19 cellular contexts compared by ENCODE assay signal in the genomic region with DNA sequence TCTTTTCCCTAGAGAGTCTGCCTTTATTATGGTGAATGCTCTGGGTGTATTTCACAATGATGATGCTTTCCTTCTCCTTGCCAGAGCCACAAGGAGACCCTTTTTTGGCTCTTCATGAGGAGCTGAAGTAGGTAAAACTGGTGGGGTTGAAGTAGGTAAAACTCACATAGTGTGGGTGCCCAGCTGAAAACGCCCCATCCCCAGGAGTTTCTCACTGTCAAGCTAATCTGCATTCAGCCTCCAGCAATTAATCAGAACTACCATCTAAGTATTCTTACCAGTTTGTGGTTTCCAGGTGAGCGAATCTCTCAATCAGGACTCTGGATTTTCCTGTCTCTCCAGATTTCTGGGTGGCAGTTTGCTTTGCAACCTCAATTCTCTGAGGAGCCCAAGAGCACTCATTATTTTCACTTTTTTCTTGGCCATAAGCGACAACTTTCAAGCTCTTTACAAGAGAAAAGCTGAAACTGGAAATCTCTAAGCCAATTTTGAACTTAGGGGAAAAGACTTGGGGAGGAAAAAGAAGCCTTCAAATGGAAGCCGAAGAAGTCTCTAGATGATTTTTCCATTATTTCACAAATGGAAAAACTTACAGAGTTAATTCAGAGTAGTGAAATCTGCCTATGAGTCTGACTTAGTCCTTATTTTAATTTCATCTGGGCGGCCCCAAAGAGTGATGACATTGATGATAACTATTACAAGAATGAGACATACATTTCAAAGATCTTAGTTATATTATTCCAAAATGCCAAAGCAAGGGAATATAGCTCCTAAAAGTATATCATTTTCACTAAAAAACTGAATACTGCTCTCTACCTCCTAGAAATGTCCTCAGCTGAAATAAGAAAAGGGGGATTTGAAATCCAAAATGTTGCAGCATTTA.
DNase-seq lines count a peak whose midpoint lies in the region; ATAC-seq and TF ChIP-seq lines count a peak whose summit lies in the region.
"Had no signal": no experiment of that assay in that cellular context is flagged by ENCODE, and none has a peak within 500 bp of the region (broad histone marks: within the 10 kb centered on the region; RNA-seq: fewer than 3 reads in every experiment).

No MANE protein-coding gene starts in this region.

- H2AFZ ChIP-seq in PC-9 (peak overlapping the region; percentile 29), hepatocyte (no peak overlapping the region)

- H3K79me2 ChIP-seq in PC-9 (ENCODE audit: low read depth) (no peaks in the 10 kb centered on the region), hepatocyte (no peaks in the 10 kb centered on the region)

- intact Hi-C loops in PC-9 (cut with micrococcal nuclease; ENCODE audit: unreplicated experiment), result loop anchor here (1.0 to 2.0 kb wide), 3 partner anchors 23 to 118 kb away; no protein-coding TSS in a partner anchor
- intact Hi-C loops in activated CD4-positive, alpha-beta memory T cell treated with anti-CD3 and anti-CD28 coated beads for 36 hours (cut with micrococcal nuclease), result no loop called here

- peak overlapping the region; percentile 36; the same call in 1 of the 2 replicates for H3K4me3 ChIP-seq in PC-9
- H3K4me3 ChIP-seq in hepatocyte, result no peak overlapping the region
- H3K4me3 ChIP-seq: GM12878, spleen, uterus had no signal

- no peaks in the 10 kb centered on the region for H4K20me1 ChIP-seq in PC-9 (ENCODE audit: insufficient read depth)
- no peaks in the 10 kb centered on the region for H4K20me1 ChIP-seq in hepatocyte (ENCODE audit: insufficient read depth, poor library complexity, severe bottlenecking)

- WGBS in hepatocyte (ENCODE audit: low lambda C conversion rate, missing lambda C conversion rate), result 81% methylated on average over 5 of the region's 5 CpGs

- H3K27me3 ChIP-seq in PC-9 (ENCODE audit: insufficient read depth, low read depth), result no peaks in the 10 kb centered on the region
- H3K27me3 ChIP-seq in hepatocyte, result no peaks in the 10 kb centered on the region
- H3K27me3 ChIP-seq: spleen, uterus had no signal

- H3K4me1 ChIP-seq in PC-9 (replicated peaks; ENCODE audit: insufficient read depth) (peaks cover 44% of the 10 kb centered on the region), hepatocyte (ENCODE audit: insufficient read depth) (no peaks in the 10 kb centered on the region)
- H3K4me1 ChIP-seq: spleen, uterus had no signal

- peak overlapping the region; percentile 52 for H3K4me3 Mint-ChIP-seq in activated naive CD8-positive, alpha-beta T cell treated with anti-CD3 and anti-CD28 coated beads, Interleukin-2, amount 50 U/mL, for 24 hours
- no peak overlapping the region for H3K4me3 Mint-ChIP-seq in activated naive CD8-positive, alpha-beta T cell treated with anti-CD3 and anti-CD28 coated beads for 36 hours
- no peak overlapping the region for H3K4me3 Mint-ChIP-seq in activated CD4-positive, alpha-beta memory T cell treated with anti-CD3 and anti-CD28 coated beads for 36 hours
- H3K4me3 Mint-ChIP-seq: activated naive CD8-positive, alpha-beta T cell treated with anti-CD3 and anti-CD28 coated beads, Interleukin-2, amount 10 ng/mL, durations not matched to agents 7 days and 5 days; H9 had no signal

- H3K9me3 ChIP-seq in PC-9 (ENCODE audit: insufficient read depth, low read depth) (peaks cover 15% of the 10 kb centered on the region; the same call in 1 of the 2 replicates), hepatocyte (ENCODE audit: low read depth) (no peaks in the 10 kb centered on the region)
- H3K9me3 ChIP-seq: spleen, uterus had no signal

- H3K27ac ChIP-seq in PC-9 (peak overlapping the region; percentile 85), hepatocyte (no peak overlapping the region)
- H3K27ac ChIP-seq: spleen, uterus had no signal

- H3K4me2 ChIP-seq in PC-9 (peak overlapping the region; percentile 74), hepatocyte (no peak overlapping the region)

- TF ChIP-seq CTCF in PC-9 (conservative IDR thresholded peaks at IDR 0.05), result no peak
- TF ChIP-seq CTCF in hepatocyte (IDR thresholded peaks at IDR 0.05; ENCODE audit: poor library complexity), result no peak

- no peaks in the 10 kb centered on the region for H3K36me3 Mint-ChIP-seq in activated naive CD8-positive, alpha-beta T cell treated with anti-CD3 and anti-CD28 coated beads, Interleukin-2, amount 50 U/mL, for 24 hours (ENCODE audit: low read depth)
- no peaks in the 10 kb centered on the region for H3K36me3 Mint-ChIP-seq in activated naive CD8-positive, alpha-beta T cell treated with anti-CD3 and anti-CD28 coated beads for 36 hours
- no peaks in the 10 kb centered on the region for H3K36me3 Mint-ChIP-seq in activated CD4-positive, alpha-beta memory T cell treated with anti-CD3 and anti-CD28 coated beads for 36 hours
- H3K36me3 Mint-ChIP-seq: activated naive CD8-positive, alpha-beta T cell treated with anti-CD3 and anti-CD28 coated beads, Interleukin-2, amount 10 ng/mL, durations not matched to agents 7 days and 5 days; CD14-positive monocyte had no signal

- peaks cover under 1% of the 10 kb centered on the region for H3K27me3 Mint-ChIP-seq in activated naive CD8-positive, alpha-beta T cell treated with anti-CD3 and anti-CD28 coated beads, Interleukin-2, amount 50 U/mL, for 24 hours
- peaks cover 9% of the 10 kb centered on the region for H3K27me3 Mint-ChIP-seq in activated naive CD8-positive, alpha-beta T cell treated with anti-CD3 and anti-CD28 coated beads for 36 hours
- H3K27me3 Mint-ChIP-seq in activated CD4-positive, alpha-beta memory T cell treated with anti-CD3 and anti-CD28 coated beads for 36 hours, result peaks cover 6% of the 10 kb centered on the region

- POLR2A ChIA-PET in PC-9 (lab: Charles Lee; ENCODE audit: unreplicated experiment), result interaction anchor here (0.6 to 0.8 kb wide), 3 partner anchors 15 to 1253 kb away, joined by 3 to 9 read pairs (median 8); no protein-coding TSS in a partner anchor
- POLR2A ChIA-PET in activated CD4-positive, alpha-beta memory T cell treated with anti-CD3 and anti-CD28 coated beads for 36 hours (lab: Charles Lee), result no interaction called here

- H3K36me3 ChIP-seq in PC-9 (ENCODE audit: low read depth) (no peaks in the 10 kb centered on the region), hepatocyte (replicated peaks; ENCODE audit: insufficient read depth, low read depth) (no peaks in the 10 kb centered on the region)
- H3K36me3 ChIP-seq: spleen, uterus had no signal

- H3K4me1 Mint-ChIP-seq in activated naive CD8-positive, alpha-beta T cell treated with anti-CD3 and anti-CD28 coated beads, Interleukin-2, amount 50 U/mL, for 24 hours, result peaks cover 26% of the 10 kb centered on the region
- H3K4me1 Mint-ChIP-seq in activated naive CD8-positive, alpha-beta T cell treated with anti-CD3 and anti-CD28 coated beads for 36 hours, result peaks cover 10% of the 10 kb centered on the region
- no peaks in the 10 kb centered on the region for H3K4me1 Mint-ChIP-seq in activated CD4-positive, alpha-beta memory T cell treated with anti-CD3 and anti-CD28 coated beads for 36 hours (ENCODE audit: low read depth)
- H3K4me1 Mint-ChIP-seq: CD14-positive monocyte had no signal

- TSS peak; percentile 68 for BruUV-seq in PC-9 (replicated peaks; lab: Mats Ljungman, UMichigan)

- H3K27ac Mint-ChIP-seq in activated naive CD8-positive, alpha-beta T cell treated with anti-CD3 and anti-CD28 coated beads, Interleukin-2, amount 50 U/mL, for 24 hours, result peak overlapping the region; percentile 85
- no peak overlapping the region for H3K27ac Mint-ChIP-seq in activated naive CD8-positive, alpha-beta T cell treated with anti-CD3 and anti-CD28 coated beads for 36 hours
- no peak overlapping the region for H3K27ac Mint-ChIP-seq in activated CD4-positive, alpha-beta memory T cell treated with anti-CD3 and anti-CD28 coated beads for 36 hours
- H3K27ac Mint-ChIP-seq: activated naive CD8-positive, alpha-beta T cell treated with anti-CD3 and anti-CD28 coated beads, Interleukin-2, amount 10 ng/mL, durations not matched to agents 7 days and 5 days; CD14-positive monocyte; H9 had no signal

- DNase-seq in activated naive CD8-positive, alpha-beta T cell treated with anti-CD3 and anti-CD28 coated beads, Interleukin-2, amount 50 U/mL, for 24 hours, result no peak
- no peak for DNase-seq in activated naive CD8-positive, alpha-beta T cell treated with anti-CD3 and anti-CD28 coated beads for 36 hours
- DNase-seq in PC-9 (peak; percentile 80 to 99), iris pigment epithelial cell (ENCODE audit: low read depth) (peak; percentile 25), hepatocyte (ENCODE audit: low spot score) (no peak)
- no peak for DNase-seq in activated CD4-positive, alpha-beta memory T cell treated with anti-CD3 and anti-CD28 coated beads for 36 hours
- DNase-seq: activated CD4-positive, alpha-beta T cell treated with anti-CD3 and anti-CD28 coated beads for 1 hour; activated naive CD8-positive, alpha-beta T cell treated with anti-CD3 and anti-CD28 coated beads, Interleukin-2, amount 10 ng/mL, durations not matched to agents 7 days and 5 days; cortex of kidney; H9; NCI-H2171 treated with DMSO at 0.1 percent for 48 hours; NCI-H69; spleen; stimulated activated CD4-positive, alpha-beta T cell treated with anti-CD3 and anti-CD28 coated beads, Interleukin-4, amount 100 ng/mL, for 24 hours; uterus had no signal

- CTCF ChIA-PET in PC-9 (lab: Charles Lee), result interaction anchor here (0.5 to 2.2 kb wide), 4 partner anchors 22 to 360 kb away, joined by 3 to 9 read pairs (median 4); no protein-coding TSS in a partner anchor
- CTCF ChIA-PET in activated CD4-positive, alpha-beta memory T cell treated with anti-CD3 and anti-CD28 coated beads for 36 hours (lab: Charles Lee), result interaction anchor here (0.6 to 0.7 kb wide), 2 partner anchors 331 to 816 kb away, joined by 3 read pairs; no protein-coding TSS in a partner anchor

- ATAC-seq in activated naive CD8-positive, alpha-beta T cell treated with anti-CD3 and anti-CD28 coated beads, Interleukin-2, amount 50 U/mL, for 24 hours, result peak; percentile 52
- no peak for ATAC-seq in GM21723 (IDR thresholded peaks at IDR 0.05; ENCODE audit: unreplicated experiment)
- no peak for ATAC-seq in HG03565 (IDR thresholded peaks at IDR 0.05; ENCODE audit: unreplicated experiment)
- ATAC-seq: GM12878 had no signal

- H3K9me3 Mint-ChIP-seq in activated naive CD8-positive, alpha-beta T cell treated with anti-CD3 and anti-CD28 coated beads, Interleukin-2, amount 50 U/mL, for 24 hours, result no peaks in the 10 kb centered on the region
- no peaks in the 10 kb centered on the region for H3K9me3 Mint-ChIP-seq in activated naive CD8-positive, alpha-beta T cell treated with anti-CD3 and anti-CD28 coated beads for 36 hours
- no peaks in the 10 kb centered on the region for H3K9me3 Mint-ChIP-seq in activated CD4-positive, alpha-beta memory T cell treated with anti-CD3 and anti-CD28 coated beads for 36 hours
- H3K9me3 Mint-ChIP-seq: activated naive CD8-positive, alpha-beta T cell treated with anti-CD3 and anti-CD28 coated beads, Interleukin-2, amount 10 ng/mL, durations not matched to agents 7 days and 5 days; CD14-positive monocyte; H9 had no signal

- H3F3A ChIP-seq in PC-9 (ENCODE audit: insufficient read depth, low read depth), result peaks cover 20% of the 10 kb centered on the region

- H3K9me2 ChIP-seq in PC-9 (ENCODE audit: insufficient read depth) (no peaks in the 10 kb centered on the region), hepatocyte (replicated peaks; ENCODE audit: insufficient read depth) (no peaks in the 10 kb centered on the region)

Comparison
In these comparisons a context has a peak if more than half of its experiments do, and no peak if none do; other contexts are left out.
1. DNase-seq: peak in PC-9 (2 of 2) and iris pigment epithelial cell (single experiment); none in activated naive CD8-positive, alpha-beta T cell treated with anti-CD3 and anti-CD28 coated beads, Interleukin-2, amount 50 U/mL, for 24 hours (single experiment), activated naive CD8-positive, alpha-beta T cell treated with anti-CD3 and anti-CD28 coated beads for 36 hours (single experiment), activated CD4-positive, alpha-beta memory T cell treated with anti-CD3 and anti-CD28 coated beads for 36 hours (single experiment) and hepatocyte (single experiment).